In genomic region chr3:25723802-25724201, GRCh38 we compare ENCODE assay signal across 20 cellular contexts. TPM values are rescaled to one million over a fixed set of nuclear protein-coding genes. Genes with fewer than 3 reads are reported as not detected.
DNase-seq lines count a peak whose midpoint lies in the region; ATAC-seq, FAIRE-seq and TF ChIP-seq lines count a peak whose summit lies in the region.
"Had no signal": no experiment of that assay in that cellular context is flagged by ENCODE, and none has a peak within 500 bp of the region (broad histone marks: within the 10 kb centered on the region; RNA-seq: fewer than 3 reads in every experiment).

No MANE protein-coding gene starts in this region.

- H4K8ac ChIP-seq in mesendoderm (ENCODE audit: low read depth, low read length) = no peak overlapping the region

- intact Hi-C loops in cardiac septum (cut with DNase I) = no loop called here

- no peak overlapping the region for H2BK120ac ChIP-seq in mesendoderm (ENCODE audit: low read depth, low read length)

- H3K9ac ChIP-seq in mesendoderm (ENCODE audit: low read length) = no peak overlapping the region

- H2BK15ac ChIP-seq in mesendoderm (replicated peaks; ENCODE audit: low read depth) = no peak overlapping the region

- H3K4ac ChIP-seq in mesendoderm (ENCODE audit: low read depth, low read length) = no peak overlapping the region

- H3K23ac ChIP-seq in mesendoderm (ENCODE audit: low read length) = no peak overlapping the region

- TF ChIP-seq POLR2A in GM12892 (IDR thresholded peaks at IDR 0.05; ENCODE audit: low read depth, low read length) = no peak

- H3K56ac ChIP-seq in mesendoderm (ENCODE audit: low read length) = no peak overlapping the region

- peak; percentile 65 for ATAC-seq in GM19463 (IDR thresholded peaks at IDR 0.05; ENCODE audit: unreplicated experiment)
- peak; percentile 76 for ATAC-seq in HG02798 (IDR thresholded peaks at IDR 0.05; ENCODE audit: poor library complexity, unreplicated experiment)
- ATAC-seq in HG03460 (IDR thresholded peaks at IDR 0.05; ENCODE audit: unreplicated experiment) = peak; percentile 48
- ATAC-seq: activated CD8-positive, alpha-beta T cell treated with anti-CD3 and anti-CD28 coated beads, Interleukin-2, amount 10 ng/mL, durations not matched to agents 7 days and 5 days; natural killer cell had no signal

- H3K4me2 ChIP-seq in mesendoderm (ENCODE audit: low read length) = no peak overlapping the region

- DNase-seq in GM12892 (ENCODE audit: insufficient read length) (no peak), HuH-7 (ENCODE audit: low spot score) (no peak), cardiac septum (ENCODE audit: low spot score) (no peak), superior temporal gyrus (ENCODE audit: extremely low spot score) (no peak), mesendoderm (no peak)
- DNase-seq: activated CD8-positive, alpha-beta T cell treated with anti-CD3 and anti-CD28 coated beads, Interleukin-2, amount 10 ng/mL, durations not matched to agents 7 days and 5 days; C1 segment of cervical spinal cord; effector CD4-positive, alpha-beta T cell; GOT3; natural killer cell; NCI-H146; NK-92 treated with Interleukin-12 subunit alpha and Interleukin-12 subunit beta, amount 100 ng/mL, for 24 hours; stimulated activated CD4-positive, alpha-beta T cell treated with anti-CD3 and anti-CD28 coated beads, Interleukin-4, amount 100 ng/mL, for 1 hour; thyroid gland had no signal

- peak; percentile 67 for FAIRE-seq in GM12892 (lab: Jason Lieb, UNC)
- FAIRE-seq: A204.1, keratinocyte had no signal

- H4K5ac ChIP-seq in mesendoderm (ENCODE audit: low read length) = no peak overlapping the region

- no peak overlapping the region for H2AK5ac ChIP-seq in mesendoderm (ENCODE audit: low read length)

- no peak overlapping the region for H3K27ac ChIP-seq in mesendoderm (ENCODE audit: low read depth, low read length)
- H3K27ac ChIP-seq: thyroid gland, VCaP had no signal

- H3K18ac ChIP-seq in mesendoderm (ENCODE audit: low read length) = no peak overlapping the region

- H3K27me3 ChIP-seq in mesendoderm (ENCODE audit: insufficient read depth, low read length, poor library complexity) = no peaks in the 10 kb centered on the region
- H3K27me3 ChIP-seq: thyroid gland had no signal

- H3K4me3 ChIP-seq in mesendoderm (ENCODE audit: low read length) = no peak overlapping the region
- H3K4me3 ChIP-seq: thyroid gland had no signal

- H3K79me1 ChIP-seq in mesendoderm (ENCODE audit: low read length) = no peaks in the 10 kb centered on the region

- WGBS in mesendoderm (ENCODE audit: extremely low coverage, insufficient coverage, low lambda C conversion rate) = no CpG with 5 or more reads among the region's 2 CpGs

- no peaks in the 10 kb centered on the region for H3K79me2 ChIP-seq in mesendoderm (ENCODE audit: control insufficient read depth, insufficient read depth, low read length)

- no peak overlapping the region for H2BK5ac ChIP-seq in mesendoderm (ENCODE audit: low read length)

- no peaks in the 10 kb centered on the region for H3K36me3 ChIP-seq in mesendoderm (ENCODE audit: control insufficient read depth, insufficient read depth, low read length)

- H3K4me1 ChIP-seq in mesendoderm (ENCODE audit: control insufficient read depth, low read depth, low read length) = no peaks in the 10 kb centered on the region
- H3K4me1 ChIP-seq: thyroid gland had no signal

RNA-seq across cellular contexts. Expression of gene TOP2B, which starts 59.1 kb away (rescaled TPM):
- 83.1 TPM for polyA plus RNA-seq in GM12892 (2012; ENCODE audit: missing spikeins)
- total RNA-seq in cardiac septum = 108 TPM
- 119 TPM for polyA plus RNA-seq in mesendoderm (2013, experiment 1 of 2)
- polyA plus RNA-seq in mesendoderm (2013, experiment 2 of 2) = 116 TPM

RNA-seq across cellular contexts. Expression of gene NGLY1, which starts 59.4 kb away (rescaled TPM):
- 50.6 TPM for polyA plus RNA-seq in GM12892 (2012; ENCODE audit: missing spikeins)
- 29.3 TPM for total RNA-seq in cardiac septum
- polyA plus RNA-seq in mesendoderm (2013, experiment 1 of 2) = 18.5 TPM
- 20.2 TPM for polyA plus RNA-seq in mesendoderm (2013, experiment 2 of 2)
